27 cellular contexts compared by ENCODE assay signal in the genomic region with DNA sequence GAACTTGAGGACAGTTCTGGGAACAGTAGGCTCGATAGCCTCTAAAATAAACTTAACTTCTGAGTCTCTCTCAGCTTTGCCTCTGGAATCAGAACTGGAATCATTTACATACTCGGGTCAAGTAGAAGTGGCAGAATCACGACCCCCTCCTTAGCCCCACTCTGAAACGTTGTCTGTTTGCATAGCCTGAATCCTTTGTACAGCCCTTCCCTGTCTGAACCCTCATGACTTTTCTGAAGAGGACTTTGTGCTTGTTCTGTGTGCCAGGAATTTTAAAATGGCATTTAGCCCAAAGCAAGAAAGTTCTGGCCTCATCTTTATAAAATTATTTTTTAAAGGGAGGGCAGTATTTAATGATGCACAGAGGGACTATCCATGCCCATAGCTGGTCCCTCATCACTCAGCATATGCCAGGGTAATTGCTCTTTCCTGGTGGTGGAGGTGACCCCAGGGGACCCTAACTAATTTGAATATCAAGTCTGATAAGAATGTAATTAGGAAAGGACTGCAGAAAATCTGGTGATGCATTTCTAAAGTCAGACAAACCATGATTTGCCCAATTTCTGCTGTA.
A peak's percentile ranks its signal among the peaks of the same experiment; 100 is the strongest.
DNase-seq lines count a peak whose midpoint lies in the region; ATAC-seq and TF ChIP-seq lines count a peak whose summit lies in the region.
"Had no signal": no experiment of that assay in that cellular context is flagged by ENCODE, and none has a peak within 500 bp of the region (broad histone marks: within the 10 kb centered on the region; RNA-seq: fewer than 3 reads in every experiment).

No MANE protein-coding gene starts in this region.

- no peak overlapping the region for H2AFZ ChIP-seq in smooth muscle cell (ENCODE audit: low read depth)
- H2AFZ ChIP-seq: hepatocyte had no signal

- H3K36me3 Mint-ChIP-seq in activated naive CD4-positive, alpha-beta T cell treated with anti-CD3 and anti-CD28 coated beads, Interleukin-2, amount 10 ng/mL, durations not matched to agents 7 days and 5 days: no peaks in the 10 kb centered on the region
- H3K36me3 Mint-ChIP-seq in MCF 10A (ENCODE audit: insufficient read depth, unreplicated experiment): no peaks in the 10 kb centered on the region
- no peaks in the 10 kb centered on the region for H3K36me3 Mint-ChIP-seq in T-helper 17 cell (ENCODE audit: low read depth)
- H3K36me3 Mint-ChIP-seq: CD8-positive, alpha-beta memory T cell had no signal

- H3K4me2 ChIP-seq in smooth muscle cell: no peak overlapping the region
- H3K4me2 ChIP-seq: hepatocyte had no signal

- peaks cover 43% of the 10 kb centered on the region for H3K27me3 Mint-ChIP-seq in activated naive CD4-positive, alpha-beta T cell treated with anti-CD3 and anti-CD28 coated beads, Interleukin-2, amount 10 ng/mL, durations not matched to agents 7 days and 5 days
- H3K27me3 Mint-ChIP-seq in MCF 10A (ENCODE audit: insufficient read depth, unreplicated experiment): no peaks in the 10 kb centered on the region
- peaks cover 17% of the 10 kb centered on the region for H3K27me3 Mint-ChIP-seq in T-helper 17 cell

- CTCF ChIA-PET in activated naive CD4-positive, alpha-beta T cell treated with anti-CD3 and anti-CD28 coated beads, Interleukin-2, amount 10 ng/mL, durations not matched to agents 7 days and 5 days (lab: Charles Lee): no interaction called here
- CTCF ChIA-PET in MCF 10A (lab: Yijun Ruan, JAX): interaction anchor here (0.8 to 1.0 kb wide), 3 partner anchors 10 to 48 kb away, joined by 3 read pairs; no protein-coding TSS in a partner anchor

- peaks cover 7% of the 10 kb centered on the region for H3F3A ChIP-seq in smooth muscle cell (ENCODE audit: low read depth)

- TF ChIP-seq CTCF in MCF 10A (IDR thresholded peaks at IDR 0.05; ENCODE audit: unreplicated experiment) (no peak), smooth muscle cell (IDR thresholded peaks at IDR 0.05; ENCODE audit: borderline replicate concordance, insufficient read depth, poor library complexity, severe bottlenecking) (no peak)

- no TSS peak for BruUV-seq in MCF 10A (replicated peaks; lab: Mats Ljungman, UMichigan)

- H3K27ac Mint-ChIP-seq in activated naive CD4-positive, alpha-beta T cell treated with anti-CD3 and anti-CD28 coated beads, Interleukin-2, amount 10 ng/mL, durations not matched to agents 7 days and 5 days: no peak overlapping the region
- H3K27ac Mint-ChIP-seq in MCF 10A (ENCODE audit: low read depth, unreplicated experiment): peak overlapping the region; percentile 41
- no peak overlapping the region for H3K27ac Mint-ChIP-seq in T-helper 17 cell
- H3K27ac Mint-ChIP-seq: B cell had no signal

- no peaks in the 10 kb centered on the region for H3K36me3 ChIP-seq in smooth muscle cell (ENCODE audit: low read depth)
- H3K36me3 ChIP-seq: HAP-1, Peyer's patch, prostate gland, upper lobe of right lung had no signal

- intact Hi-C loops in MCF 10A (cut with micrococcal nuclease): no loop called here

- POLR2A ChIA-PET in MCF 10A (lab: Yijun Ruan, JAX): interaction anchor here (0.7 to 1.0 kb wide), 3 partner anchors 10 to 172 kb away, joined by 3 to 4 read pairs (median 3); no protein-coding TSS in a partner anchor

- no peak overlapping the region for H3K4me3 Mint-ChIP-seq in activated naive CD4-positive, alpha-beta T cell treated with anti-CD3 and anti-CD28 coated beads, Interleukin-2, amount 10 ng/mL, durations not matched to agents 7 days and 5 days
- H3K4me3 Mint-ChIP-seq in MCF 10A (ENCODE audit: unreplicated experiment) (no peak overlapping the region), T-helper 17 cell (no peak overlapping the region)
- H3K4me3 Mint-ChIP-seq: B cell; CD8-positive, alpha-beta memory T cell; central memory CD8-positive, alpha-beta T cell; neural crest cell had no signal

- H3K9ac ChIP-seq in smooth muscle cell (ENCODE audit: low read depth): peak overlapping the region; percentile 55

- H3K79me2 ChIP-seq in smooth muscle cell (ENCODE audit: low read depth): no peaks in the 10 kb centered on the region
- H3K79me2 ChIP-seq: hepatocyte had no signal

- H4K20me1 ChIP-seq in smooth muscle cell (ENCODE audit: low read depth): no peaks in the 10 kb centered on the region

- peaks cover 8% of the 10 kb centered on the region for H3K9me3 Mint-ChIP-seq in activated naive CD4-positive, alpha-beta T cell treated with anti-CD3 and anti-CD28 coated beads, Interleukin-2, amount 10 ng/mL, durations not matched to agents 7 days and 5 days
- H3K9me3 Mint-ChIP-seq in MCF 10A (ENCODE audit: unreplicated experiment): no peaks in the 10 kb centered on the region
- H3K9me3 Mint-ChIP-seq: CD8-positive, alpha-beta memory T cell; central memory CD8-positive, alpha-beta T cell; neural crest cell had no signal

- H3K4me1 ChIP-seq in smooth muscle cell (ENCODE audit: low read depth): peaks cover 9% of the 10 kb centered on the region
- H3K4me1 ChIP-seq: HAP-1, prostate gland had no signal

- H3K4me1 Mint-ChIP-seq in activated naive CD4-positive, alpha-beta T cell treated with anti-CD3 and anti-CD28 coated beads, Interleukin-2, amount 10 ng/mL, durations not matched to agents 7 days and 5 days: peaks cover 26% of the 10 kb centered on the region
- H3K4me1 Mint-ChIP-seq in MCF 10A (ENCODE audit: insufficient read depth, unreplicated experiment) (peaks cover 21% of the 10 kb centered on the region), T-helper 17 cell (peaks cover 18% of the 10 kb centered on the region)

- DNase-seq in activated naive CD4-positive, alpha-beta T cell treated with anti-CD3 and anti-CD28 coated beads, Interleukin-2, amount 10 ng/mL, durations not matched to agents 7 days and 5 days: peak; percentile 8
- no peak for DNase-seq in activated naive CD4-positive, alpha-beta T cell treated with Interleukin-2 at 50 U/mL for 16 hours
- no peak for DNase-seq in MCF 10A (ENCODE audit: unreplicated experiment)
- peak; percentile 12 for DNase-seq in foreskin melanocyte
- no peak for DNase-seq in smooth muscle cell (lab: John Stamatoyannopoulos, UW; ENCODE audit: unreplicated experiment)
- DNase-seq in T-helper 17 cell: no peak
- DNase-seq in NCI-H748 (lab: John Stamatoyannopoulos, UW; ENCODE audit: unreplicated experiment): no peak
- DNase-seq: activated CD4-positive, alpha-beta T cell treated with anti-CD3 and anti-CD28 coated beads for 4 hours; activated CD8-positive, alpha-beta memory T cell treated with anti-CD3 and anti-CD28 coated beads for 24 hours; activated naive CD4-positive, alpha-beta T cell; activated T-cell treated with anti-CD3 and anti-CD28 coated beads, Interleukin-2, amount 50 U/mL, for 1 hour; CD8-positive, alpha-beta memory T cell; DMS79; dorsolateral prefrontal cortex; Karpas-422; NCI-H526; Peyer's patch; small intestine; stimulated activated CD4-positive, alpha-beta T cell treated with anti-CD3 and anti-CD28 coated beads, Interleukin-2, amount 100 ng/mL, for 24 hours had no signal

- H3K27ac ChIP-seq in smooth muscle cell (ENCODE audit: low read depth): peak overlapping the region; percentile 91
- H3K27ac ChIP-seq: dorsolateral prefrontal cortex, hepatocyte, Peyer's patch, prostate gland, upper lobe of right lung had no signal

- no peak overlapping the region for H3K4me3 ChIP-seq in smooth muscle cell
- H3K4me3 ChIP-seq: dorsolateral prefrontal cortex, HAP-1, hepatocyte, Peyer's patch, prostate gland, upper lobe of right lung had no signal

- H3K9me3 ChIP-seq in smooth muscle cell (replicated peaks; ENCODE audit: low read depth): no peaks in the 10 kb centered on the region
- H3K9me3 ChIP-seq in T-helper 17 cell (ENCODE audit: control insufficient read depth, low read length, poor library complexity, severe bottlenecking): no peaks in the 10 kb centered on the region
- H3K9me3 ChIP-seq: HAP-1, Peyer's patch, prostate gland, upper lobe of right lung had no signal

- H3K27me3 ChIP-seq in smooth muscle cell (ENCODE audit: low read depth): no peaks in the 10 kb centered on the region
- H3K27me3 ChIP-seq: dorsolateral prefrontal cortex, Peyer's patch, upper lobe of right lung had no signal

- WGBS in smooth muscle cell (ENCODE audit: low lambda C conversion rate): 81% methylated on average over 4 of the region's 4 CpGs

- ATAC-seq in T-helper 17 cell (no peak), GM19324 (IDR thresholded peaks at IDR 0.05; ENCODE audit: low FRiP score, unreplicated experiment) (no peak)
- ATAC-seq: upper lobe of right lung had no signal

Comparison
In these comparisons a context has a peak if more than half of its experiments do, and no peak if none do; other contexts are left out.
1. DNase-seq: peak in activated naive CD4-positive, alpha-beta T cell treated with anti-CD3 and anti-CD28 coated beads, Interleukin-2, amount 10 ng/mL, durations not matched to agents 7 days and 5 days (single experiment) and foreskin melanocyte (single experiment); none in activated naive CD4-positive, alpha-beta T cell treated with Interleukin-2 at 50 U/mL for 16 hours (single experiment), MCF 10A (single experiment), smooth muscle cell (single experiment), T-helper 17 cell (0 of 3) and NCI-H748 (single experiment).